ENCODE assay signal across 2 cellular contexts in genomic region chrX:115229337-115229991, GRCh38.
TF ChIP-seq lines count a peak whose summit lies in the region.

No MANE protein-coding gene starts in this region.

TF ChIP-seq in liver, 16 proteins besides CTCF, POLR2A, EP300 and RAD21:
- peak; percentile 47 to 68 for TF ChIP-seq RXRA (IDR thresholded peaks at IDR 0.05)
- TF ChIP-seq SP1 (IDR thresholded peaks at IDR 0.05) = peak; percentile 49
- no peak for TF ChIP-seq FOXA1 (IDR thresholded peaks at IDR 0.05)
- TF ChIP-seq HNF4G (IDR thresholded peaks at IDR 0.05) = no peak
- peak; percentile 44 for TF ChIP-seq NR2F2 (IDR thresholded peaks at IDR 0.05)
- TF ChIP-seq HNF4A (conservative IDR thresholded peaks at IDR 0.05) = peak; percentile 43 to 69
- TF ChIP-seq YY1 (IDR thresholded peaks at IDR 0.05) = no peak
- TF ChIP-seq, protein P1, sequence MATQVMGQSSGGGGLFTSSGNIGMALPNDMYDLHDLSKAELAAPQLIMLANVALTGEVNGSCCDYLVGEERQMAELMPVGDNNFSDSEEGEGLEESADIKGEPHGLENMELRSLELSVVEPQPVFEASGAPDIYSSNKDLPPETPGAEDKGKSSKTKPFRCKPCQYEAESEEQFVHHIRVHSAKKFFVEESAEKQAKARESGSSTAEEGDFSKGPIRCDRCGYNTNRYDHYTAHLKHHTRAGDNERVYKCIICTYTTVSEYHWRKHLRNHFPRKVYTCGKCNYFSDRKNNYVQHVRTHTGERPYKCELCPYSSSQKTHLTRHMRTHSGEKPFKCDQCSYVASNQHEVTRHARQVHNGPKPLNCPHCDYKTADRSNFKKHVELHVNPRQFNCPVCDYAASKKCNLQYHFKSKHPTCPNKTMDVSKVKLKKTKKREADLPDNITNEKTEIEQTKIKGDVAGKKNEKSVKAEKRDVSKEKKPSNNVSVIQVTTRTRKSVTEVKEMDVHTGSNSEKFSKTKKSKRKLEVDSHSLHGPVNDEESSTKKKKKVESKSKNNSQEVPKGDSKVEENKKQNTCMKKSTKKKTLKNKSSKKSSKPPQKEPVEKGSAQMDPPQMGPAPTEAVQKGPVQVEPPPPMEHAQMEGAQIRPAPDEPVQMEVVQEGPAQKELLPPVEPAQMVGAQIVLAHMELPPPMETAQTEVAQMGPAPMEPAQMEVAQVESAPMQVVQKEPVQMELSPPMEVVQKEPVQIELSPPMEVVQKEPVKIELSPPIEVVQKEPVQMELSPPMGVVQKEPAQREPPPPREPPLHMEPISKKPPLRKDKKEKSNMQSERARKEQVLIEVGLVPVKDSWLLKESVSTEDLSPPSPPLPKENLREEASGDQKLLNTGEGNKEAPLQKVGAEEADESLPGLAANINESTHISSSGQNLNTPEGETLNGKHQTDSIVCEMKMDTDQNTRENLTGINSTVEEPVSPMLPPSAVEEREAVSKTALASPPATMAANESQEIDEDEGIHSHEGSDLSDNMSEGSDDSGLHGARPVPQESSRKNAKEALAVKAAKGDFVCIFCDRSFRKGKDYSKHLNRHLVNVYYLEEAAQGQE (IDR thresholded peaks at IDR 0.05) = no peak
- no peak for TF ChIP-seq TAF1 (conservative IDR thresholded peaks at IDR 0.05)

TF ChIP-seq in HepG2, 621 proteins besides CTCF, POLR2A, EP300 and RAD21:
- no peak for TF ChIP-seq ZNF253 (CRISPR knock-in tag; IDR thresholded peaks at IDR 0.05; ENCODE audit: borderline replicate concordance)
